In the genomic region with DNA sequence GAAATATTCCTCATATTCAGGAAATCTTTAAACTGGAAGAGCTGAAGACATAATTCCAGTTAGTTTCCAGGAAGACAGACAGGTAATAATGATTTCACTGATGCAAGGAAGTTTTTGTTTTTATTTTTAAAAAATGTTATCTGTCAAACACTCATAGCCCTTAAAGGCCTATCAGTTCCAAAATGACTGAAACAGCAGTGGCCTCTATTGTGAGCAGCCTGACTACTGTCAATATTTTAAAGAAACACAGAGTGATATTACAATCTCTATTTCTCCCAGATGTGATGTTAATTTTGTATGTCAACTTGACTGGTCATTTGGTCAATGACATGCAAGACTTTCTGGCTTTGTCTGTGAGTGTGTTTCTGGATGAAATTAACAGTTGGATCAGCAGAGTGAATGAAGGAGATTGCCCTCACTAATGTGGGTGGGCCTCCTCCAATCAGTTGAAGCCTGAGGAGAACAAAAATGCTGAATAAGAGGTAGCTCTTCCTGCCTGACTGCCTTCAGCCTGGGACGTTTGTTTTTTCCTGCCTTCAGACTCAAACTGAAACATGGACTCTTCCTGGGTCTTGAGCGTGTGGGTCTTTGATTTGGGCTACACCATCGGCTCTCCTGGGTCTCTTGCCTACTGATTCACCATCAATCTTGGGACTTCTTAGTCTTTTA, we compare ENCODE assay signal across 2 cellular contexts.
TF ChIP-seq lines count a peak whose summit lies in the region.

No MANE protein-coding gene starts in this region.

TF ChIP-seq in GM12891, 5 proteins besides CTCF, POLR2A, EP300 and RAD21:
- TF ChIP-seq TAF1 (IDR thresholded peaks at IDR 0.05; ENCODE audit: low read depth, low read length): no peak
- TF ChIP-seq POLR2AphosphoS5 (IDR thresholded peaks at IDR 0.05; ENCODE audit: low read depth, low read length): no peak
- no peak for TF ChIP-seq SPI1 (IDR thresholded peaks at IDR 0.05; ENCODE audit: low read depth, low read length)
- no peak for TF ChIP-seq POU2F2 (IDR thresholded peaks at IDR 0.05; ENCODE audit: low read depth, low read length)
- no peak for TF ChIP-seq PAX5 (IDR thresholded peaks at IDR 0.05; ENCODE audit: insufficient read depth, low read length, severe bottlenecking)

TF ChIP-seq in K562, 482 proteins besides CTCF, POLR2A, EP300 and RAD21 (continues in another document):
- TF ChIP-seq, protein P1, sequence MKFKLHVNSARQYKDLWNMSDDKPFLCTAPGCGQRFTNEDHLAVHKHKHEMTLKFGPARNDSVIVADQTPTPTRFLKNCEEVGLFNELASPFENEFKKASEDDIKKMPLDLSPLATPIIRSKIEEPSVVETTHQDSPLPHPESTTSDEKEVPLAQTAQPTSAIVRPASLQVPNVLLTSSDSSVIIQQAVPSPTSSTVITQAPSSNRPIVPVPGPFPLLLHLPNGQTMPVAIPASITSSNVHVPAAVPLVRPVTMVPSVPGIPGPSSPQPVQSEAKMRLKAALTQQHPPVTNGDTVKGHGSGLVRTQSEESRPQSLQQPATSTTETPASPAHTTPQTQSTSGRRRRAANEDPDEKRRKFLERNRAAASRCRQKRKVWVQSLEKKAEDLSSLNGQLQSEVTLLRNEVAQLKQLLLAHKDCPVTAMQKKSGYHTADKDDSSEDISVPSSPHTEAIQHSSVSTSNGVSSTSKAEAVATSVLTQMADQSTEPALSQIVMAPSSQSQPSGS (CRISPR knock-in tag; IDR thresholded peaks at IDR 0.05): no peak
- TF ChIP-seq, protein P2, sequence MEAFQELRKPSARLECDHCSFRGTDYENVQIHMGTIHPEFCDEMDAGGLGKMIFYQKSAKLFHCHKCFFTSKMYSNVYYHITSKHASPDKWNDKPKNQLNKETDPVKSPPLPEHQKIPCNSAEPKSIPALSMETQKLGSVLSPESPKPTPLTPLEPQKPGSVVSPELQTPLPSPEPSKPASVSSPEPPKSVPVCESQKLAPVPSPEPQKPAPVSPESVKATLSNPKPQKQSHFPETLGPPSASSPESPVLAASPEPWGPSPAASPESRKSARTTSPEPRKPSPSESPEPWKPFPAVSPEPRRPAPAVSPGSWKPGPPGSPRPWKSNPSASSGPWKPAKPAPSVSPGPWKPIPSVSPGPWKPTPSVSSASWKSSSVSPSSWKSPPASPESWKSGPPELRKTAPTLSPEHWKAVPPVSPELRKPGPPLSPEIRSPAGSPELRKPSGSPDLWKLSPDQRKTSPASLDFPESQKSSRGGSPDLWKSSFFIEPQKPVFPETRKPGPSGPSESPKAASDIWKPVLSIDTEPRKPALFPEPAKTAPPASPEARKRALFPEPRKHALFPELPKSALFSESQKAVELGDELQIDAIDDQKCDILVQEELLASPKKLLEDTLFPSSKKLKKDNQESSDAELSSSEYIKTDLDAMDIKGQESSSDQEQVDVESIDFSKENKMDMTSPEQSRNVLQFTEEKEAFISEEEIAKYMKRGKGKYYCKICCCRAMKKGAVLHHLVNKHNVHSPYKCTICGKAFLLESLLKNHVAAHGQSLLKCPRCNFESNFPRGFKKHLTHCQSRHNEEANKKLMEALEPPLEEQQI (IDR thresholded peaks at IDR 0.05): 0 out of 2 replicates have a peak, but pooled peaks have one; percentile 51
- no peak for TF ChIP-seq TAL1 (IDR thresholded peaks at IDR 0.05)
- no peak for TF ChIP-seq ZNF384 (IDR thresholded peaks at IDR 0.05; ENCODE audit: low read depth, low read length)
- TF ChIP-seq, protein P3, sequence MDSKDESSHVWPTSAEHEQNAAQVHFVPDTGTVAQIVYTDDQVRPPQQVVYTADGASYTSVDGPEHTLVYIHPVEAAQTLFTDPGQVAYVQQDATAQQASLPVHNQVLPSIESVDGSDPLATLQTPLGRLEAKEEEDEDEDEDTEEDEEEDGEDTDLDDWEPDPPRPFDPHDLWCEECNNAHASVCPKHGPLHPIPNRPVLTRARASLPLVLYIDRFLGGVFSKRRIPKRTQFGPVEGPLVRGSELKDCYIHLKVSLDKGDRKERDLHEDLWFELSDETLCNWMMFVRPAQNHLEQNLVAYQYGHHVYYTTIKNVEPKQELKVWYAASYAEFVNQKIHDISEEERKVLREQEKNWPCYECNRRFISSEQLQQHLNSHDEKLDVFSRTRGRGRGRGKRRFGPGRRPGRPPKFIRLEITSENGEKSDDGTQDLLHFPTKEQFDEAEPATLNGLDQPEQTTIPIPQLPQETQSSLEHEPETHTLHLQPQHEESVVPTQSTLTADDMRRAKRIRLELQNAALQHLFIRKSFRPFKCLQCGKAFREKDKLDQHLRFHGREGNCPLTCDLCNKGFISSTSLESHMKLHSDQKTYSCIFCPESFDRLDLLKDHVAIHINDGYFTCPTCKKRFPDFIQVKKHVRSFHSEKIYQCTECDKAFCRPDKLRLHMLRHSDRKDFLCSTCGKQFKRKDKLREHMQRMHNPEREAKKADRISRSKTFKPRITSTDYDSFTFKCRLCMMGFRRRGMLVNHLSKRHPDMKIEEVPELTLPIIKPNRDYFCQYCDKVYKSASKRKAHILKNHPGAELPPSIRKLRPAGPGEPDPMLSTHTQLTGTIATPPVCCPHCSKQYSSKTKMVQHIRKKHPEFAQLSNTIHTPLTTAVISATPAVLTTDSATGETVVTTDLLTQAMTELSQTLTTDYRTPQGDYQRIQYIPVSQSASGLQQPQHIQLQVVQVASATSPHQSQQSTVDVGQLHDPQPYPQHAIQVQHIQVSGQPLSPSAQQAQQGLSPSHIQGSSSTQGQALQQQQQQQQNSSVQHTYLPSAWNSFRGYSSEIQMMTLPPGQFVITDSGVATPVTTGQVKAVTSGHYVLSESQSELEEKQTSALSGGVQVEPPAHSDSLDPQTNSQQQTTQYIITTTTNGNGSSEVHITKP (IDR thresholded peaks at IDR 0.05; ENCODE audit: partially characterized antibody): peak; percentile 38
- peak; percentile 85 for TF ChIP-seq ZNF316 (IDR thresholded peaks at IDR 0.05)
- TF ChIP-seq, protein P4, sequence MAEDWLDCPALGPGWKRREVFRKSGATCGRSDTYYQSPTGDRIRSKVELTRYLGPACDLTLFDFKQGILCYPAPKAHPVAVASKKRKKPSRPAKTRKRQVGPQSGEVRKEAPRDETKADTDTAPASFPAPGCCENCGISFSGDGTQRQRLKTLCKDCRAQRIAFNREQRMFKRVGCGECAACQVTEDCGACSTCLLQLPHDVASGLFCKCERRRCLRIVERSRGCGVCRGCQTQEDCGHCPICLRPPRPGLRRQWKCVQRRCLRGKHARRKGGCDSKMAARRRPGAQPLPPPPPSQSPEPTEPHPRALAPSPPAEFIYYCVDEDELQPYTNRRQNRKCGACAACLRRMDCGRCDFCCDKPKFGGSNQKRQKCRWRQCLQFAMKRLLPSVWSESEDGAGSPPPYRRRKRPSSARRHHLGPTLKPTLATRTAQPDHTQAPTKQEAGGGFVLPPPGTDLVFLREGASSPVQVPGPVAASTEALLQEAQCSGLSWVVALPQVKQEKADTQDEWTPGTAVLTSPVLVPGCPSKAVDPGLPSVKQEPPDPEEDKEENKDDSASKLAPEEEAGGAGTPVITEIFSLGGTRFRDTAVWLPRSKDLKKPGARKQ (CRISPR knock-in tag; IDR thresholded peaks at IDR 0.05): no peak
- TF ChIP-seq TSC22D4 (tag; IDR thresholded peaks at IDR 0.05): no peak
- TF ChIP-seq ZFPM2 (CRISPR knock-in tag; IDR thresholded peaks at IDR 0.05): no peak
- TF ChIP-seq RBM25 (IDR thresholded peaks at IDR 0.05; ENCODE audit: low read depth, low read length, severe bottlenecking): peak; percentile 62
- peak; percentile 47 for TF ChIP-seq MAFG (tag; conservative IDR thresholded peaks at IDR 0.05)
- no peak for TF ChIP-seq MTF1 (CRISPR knock-in tag; IDR thresholded peaks at IDR 0.05; ENCODE audit: borderline replicate concordance)
- TF ChIP-seq MIER1 (IDR thresholded peaks at IDR 0.05; ENCODE audit: low read depth): no peak
- no peak for TF ChIP-seq ELF1 (tag; IDR thresholded peaks at IDR 0.05)
- TF ChIP-seq, protein P5, sequence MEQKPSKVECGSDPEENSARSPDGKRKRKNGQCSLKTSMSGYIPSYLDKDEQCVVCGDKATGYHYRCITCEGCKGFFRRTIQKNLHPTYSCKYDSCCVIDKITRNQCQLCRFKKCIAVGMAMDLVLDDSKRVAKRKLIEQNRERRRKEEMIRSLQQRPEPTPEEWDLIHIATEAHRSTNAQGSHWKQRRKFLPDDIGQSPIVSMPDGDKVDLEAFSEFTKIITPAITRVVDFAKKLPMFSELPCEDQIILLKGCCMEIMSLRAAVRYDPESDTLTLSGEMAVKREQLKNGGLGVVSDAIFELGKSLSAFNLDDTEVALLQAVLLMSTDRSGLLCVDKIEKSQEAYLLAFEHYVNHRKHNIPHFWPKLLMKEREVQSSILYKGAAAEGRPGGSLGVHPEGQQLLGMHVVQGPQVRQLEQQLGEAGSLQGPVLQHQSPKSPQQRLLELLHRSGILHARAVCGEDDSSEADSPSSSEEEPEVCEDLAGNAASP (IDR thresholded peaks at IDR 0.05): no peak
- TF ChIP-seq, protein P6, sequence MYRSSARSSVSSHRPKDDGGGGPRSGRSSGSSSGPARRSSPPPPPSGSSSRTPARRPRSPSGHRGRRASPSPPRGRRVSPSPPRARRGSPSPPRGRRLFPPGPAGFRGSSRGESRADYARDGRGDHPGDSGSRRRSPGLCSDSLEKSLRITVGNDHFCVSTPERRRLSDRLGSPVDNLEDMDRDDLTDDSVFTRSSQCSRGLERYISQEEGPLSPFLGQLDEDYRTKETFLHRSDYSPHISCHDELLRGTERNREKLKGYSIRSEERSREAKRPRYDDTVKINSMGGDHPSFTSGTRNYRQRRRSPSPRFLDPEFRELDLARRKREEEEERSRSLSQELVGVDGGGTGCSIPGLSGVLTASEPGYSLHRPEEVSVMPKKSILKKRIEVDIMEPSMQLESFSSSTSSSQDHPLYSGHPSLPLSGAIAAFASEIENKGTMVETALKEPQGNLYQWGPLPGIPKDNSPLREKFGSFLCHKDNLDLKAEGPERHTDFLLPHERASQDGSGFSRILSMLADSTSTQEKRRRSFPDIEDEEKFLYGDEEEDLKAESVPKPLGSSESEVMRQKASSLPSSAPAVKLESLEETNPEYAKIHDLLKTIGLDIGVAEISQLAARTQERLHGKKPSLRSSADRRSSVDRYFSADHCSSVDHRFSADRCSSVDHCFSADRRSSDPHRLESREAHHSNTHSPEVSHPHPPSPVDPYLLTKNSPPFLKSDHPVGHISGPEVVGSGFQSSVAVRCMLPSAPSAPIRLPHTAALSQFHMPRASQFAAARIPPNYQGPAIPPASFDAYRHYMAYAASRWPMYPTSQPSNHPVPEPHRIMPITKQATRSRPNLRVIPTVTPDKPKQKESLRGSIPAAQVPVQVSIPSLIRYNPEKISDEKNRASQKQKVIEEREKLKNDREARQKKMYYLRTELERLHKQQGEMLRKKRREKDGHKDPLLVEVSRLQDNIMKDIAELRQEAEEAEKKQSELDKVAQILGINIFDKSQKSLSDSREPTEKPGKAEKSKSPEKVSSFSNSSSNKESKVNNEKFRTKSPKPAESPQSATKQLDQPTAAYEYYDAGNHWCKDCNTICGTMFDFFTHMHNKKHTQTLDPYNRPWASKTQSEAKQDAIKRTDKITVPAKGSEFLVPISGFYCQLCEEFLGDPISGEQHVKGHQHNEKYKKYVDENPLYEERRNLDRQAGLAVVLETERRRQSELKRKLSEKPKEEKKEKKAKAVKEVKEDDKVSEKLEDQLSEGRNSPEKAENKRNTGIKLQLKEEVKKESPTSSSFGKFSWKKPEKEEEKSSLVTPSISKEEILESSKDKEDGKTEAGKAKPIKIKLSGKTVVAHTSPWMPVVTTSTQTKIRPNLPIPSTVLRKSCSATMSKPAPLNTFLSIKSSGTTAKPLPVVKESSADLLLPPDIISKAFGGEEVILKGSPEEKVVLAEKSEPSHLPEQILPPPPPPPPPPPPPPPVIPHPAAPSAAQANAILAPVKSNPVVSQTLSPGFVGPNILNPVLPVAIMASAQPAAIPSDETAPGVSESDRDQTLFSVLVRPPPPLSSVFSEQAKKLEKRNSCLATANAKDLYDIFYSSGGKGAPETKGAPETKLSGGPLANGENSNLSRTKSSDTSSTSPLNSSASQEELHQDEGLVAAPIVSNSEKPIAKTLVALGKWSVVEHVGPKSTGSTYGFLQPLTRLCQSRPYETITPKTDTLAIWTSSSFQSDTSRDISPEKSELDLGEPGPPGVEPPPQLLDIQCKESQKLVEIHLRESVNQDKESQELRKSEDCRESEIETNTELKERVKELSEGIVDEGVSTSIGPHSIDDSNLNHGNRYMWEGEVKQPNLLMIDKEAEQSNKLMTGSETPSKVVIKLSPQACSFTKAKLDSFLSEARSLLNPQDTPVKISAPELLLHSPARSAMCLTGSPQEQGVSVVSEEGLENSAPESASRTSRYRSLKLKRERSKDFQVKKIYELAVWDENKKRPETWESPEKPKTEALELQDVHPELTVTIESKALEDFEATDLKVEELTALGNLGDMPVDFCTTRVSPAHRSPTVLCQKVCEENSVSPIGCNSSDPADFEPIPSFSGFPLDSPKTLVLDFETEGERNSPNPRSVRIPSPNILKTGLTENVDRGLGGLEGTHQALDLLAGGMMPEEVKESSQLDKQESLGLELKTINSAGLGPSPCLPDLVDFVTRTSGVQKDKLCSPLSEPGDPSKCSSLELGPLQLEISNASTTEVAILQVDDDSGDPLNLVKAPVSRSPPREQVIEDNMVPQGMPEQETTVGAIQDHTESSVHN (IDR thresholded peaks at IDR 0.05; ENCODE audit: borderline replicate concordance in 1 of 2, low read depth in 1 of 2): no peak
- TF ChIP-seq, protein P7, sequence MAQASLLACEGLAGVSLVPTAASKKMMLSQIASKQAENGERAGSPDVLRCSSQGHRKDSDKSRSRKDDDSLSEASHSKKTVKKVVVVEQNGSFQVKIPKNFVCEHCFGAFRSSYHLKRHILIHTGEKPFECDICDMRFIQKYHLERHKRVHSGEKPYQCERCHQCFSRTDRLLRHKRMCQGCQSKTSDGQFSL (CRISPR knock-in tag; IDR thresholded peaks at IDR 0.05): no peak
- TF ChIP-seq, protein P7 (tag; IDR thresholded peaks at IDR 0.05): no peak
- TF ChIP-seq, protein P8, sequence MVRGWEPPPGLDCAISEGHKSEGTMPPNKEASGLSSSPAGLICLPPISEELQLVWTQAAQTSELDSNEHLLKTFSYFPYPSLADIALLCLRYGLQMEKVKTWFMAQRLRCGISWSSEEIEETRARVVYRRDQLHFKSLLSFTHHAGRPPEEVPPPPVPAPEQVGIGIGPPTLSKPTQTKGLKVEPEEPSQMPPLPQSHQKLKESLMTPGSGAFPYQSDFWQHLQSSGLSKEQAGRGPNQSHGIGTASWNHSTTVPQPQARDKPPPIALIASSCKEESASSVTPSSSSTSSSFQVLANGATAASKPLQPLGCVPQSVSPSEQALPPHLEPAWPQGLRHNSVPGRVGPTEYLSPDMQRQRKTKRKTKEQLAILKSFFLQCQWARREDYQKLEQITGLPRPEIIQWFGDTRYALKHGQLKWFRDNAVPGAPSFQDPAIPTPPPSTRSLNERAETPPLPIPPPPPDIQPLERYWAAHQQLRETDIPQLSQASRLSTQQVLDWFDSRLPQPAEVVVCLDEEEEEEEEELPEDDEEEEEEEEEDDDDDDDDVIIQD (CRISPR knock-in tag; IDR thresholded peaks at IDR 0.05): no peak
- 0 out of 2 replicates have a peak, but pooled peaks have one; percentile 28 for TF ChIP-seq BCOR (IDR thresholded peaks at IDR 0.05)
- peak; percentile 81 for TF ChIP-seq C11orf30 (IDR thresholded peaks at IDR 0.05; ENCODE audit: low read depth)
- no peak for TF ChIP-seq PHTF2 (CRISPR knock-in tag; IDR thresholded peaks at IDR 0.05)
- no peak for TF ChIP-seq HNRNPL (IDR thresholded peaks at IDR 0.05; ENCODE audit: low read depth, low read length)
- no peak for TF ChIP-seq FOXP1 (CRISPR knock-in tag; IDR thresholded peaks at IDR 0.05)
- TF ChIP-seq U2AF1 (optimal IDR thresholded peaks at IDR 0.05; ENCODE audit: low read depth, low read length): no peak
- no peak for TF ChIP-seq ESRRB (CRISPR knock-in tag; IDR thresholded peaks at IDR 0.05; ENCODE audit: borderline replicate concordance)
- TF ChIP-seq ZNF134 (CRISPR knock-in tag; conservative IDR thresholded peaks at IDR 0.05): peak; percentile 99
- no peak for TF ChIP-seq ZNF140 (CRISPR knock-in tag; IDR thresholded peaks at IDR 0.05)
- no peak for TF ChIP-seq TRIM28 (IDR thresholded peaks at IDR 0.05)
- peak; percentile 48; the same call in 1 of the 2 replicates for TF ChIP-seq NFE2 (IDR thresholded peaks at IDR 0.05; ENCODE audit: low read depth)
- no peak for TF ChIP-seq ZBTB7A (IDR thresholded peaks at IDR 0.05; ENCODE audit: borderline replicate concordance, control insufficient read depth, low read depth, low read length)
